Comparison of ENCODE assay signal across 33 cellular contexts in genomic region chr3:121696190-121696589, GRCh38.
"Had no signal": no experiment of that assay in that cellular context is flagged by ENCODE, and none has a peak within 500 bp of the region (broad histone marks: within the 10 kb centered on the region; RNA-seq: fewer than 3 reads in every experiment).

No MANE protein-coding gene starts in this region.

- H3K9me3 ChIP-seq: adrenal gland, body of pancreas had no signal

- ATAC-seq: activated CD4-positive, CD25-positive, alpha-beta regulatory T cell treated with anti-CD3 and anti-CD28 coated beads, Interleukin-2, amount 50 U/mL, for 24 hours; activated CD8-positive, alpha-beta T cell treated with anti-CD3 and anti-CD28 coated beads for 36 hours; activated naive CD8-positive, alpha-beta T cell treated with anti-CD3 and anti-CD28 coated beads, Interleukin-2, amount 50 U/mL, for 24 hours; activated T-cell treated with anti-CD3 and anti-CD28 coated beads, Interleukin-2, amount 50 U/mL, for 4 hours; activated T-helper 17 cell treated with anti-CD3 and anti-CD28 coated beads, Interleukin-2, amount 50 U/mL, for 72 hours; body of pancreas; esophagus mucosa; T-helper 17 cell had no signal

- DNase-seq: activated B cell treated with CpG ODN at 0.5 μM for 24 hours; activated CD4-positive, alpha-beta T cell treated with anti-CD3 and anti-CD28 coated beads for 48 hours; activated CD4-positive, alpha-beta T cell treated with anti-CD3 and anti-CD28 coated beads, Interleukin-2, amount 50 U/mL, for 1 hour; activated CD4-positive, alpha-beta T cell treated with anti-CD3 and anti-CD28 coated beads, Interleukin-2, amount 50 U/mL, for 48 hours; activated CD8-positive, alpha-beta memory T cell treated with anti-CD3 and anti-CD28 coated beads for 24 hours; activated CD8-positive, alpha-beta T cell treated with anti-CD3 and anti-CD28 coated beads for 36 hours; activated effector memory CD4-positive, alpha-beta T cell treated with Interleukin-2 at 50 U/mL for 16 hours; activated gamma-delta T cell treated with Interleukin-2 at 50 U/mL for 16 hours; activated naive CD4-positive, alpha-beta T cell treated with Interleukin-2 at 50 U/mL for 16 hours; activated naive CD8-positive, alpha-beta T cell treated with anti-CD3 and anti-CD28 coated beads for 36 hours; activated naive CD8-positive, alpha-beta T cell treated with anti-CD3 and anti-CD28 coated beads, Interleukin-2, amount 50 U/mL, for 24 hours; activated T-cell treated with anti-CD3 and anti-CD28 coated beads, Interleukin-2, amount 50 U/mL, for 4 hours; adrenal gland; amygdala; aorta; body of pancreas; caudate nucleus; dorsolateral prefrontal cortex; effector memory CD4-positive, alpha-beta T cell; endodermal cell; foreskin fibroblast; head of caudate nucleus; T-helper 17 cell; T1000; WERI-Rb-1 had no signal

- H3K27me3 ChIP-seq: adrenal gland, body of pancreas, dorsolateral prefrontal cortex had no signal

- H3K4me1 Mint-ChIP-seq: endodermal cell had no signal

- H3K4me3 Mint-ChIP-seq: activated B cell treated with CpG ODN at 0.5 μM for 24 hours; activated CD8-positive, alpha-beta T cell treated with anti-CD3 and anti-CD28 coated beads for 36 hours; activated naive CD4-positive, alpha-beta T cell treated with anti-CD3 and anti-CD28 coated beads, Interleukin-2, amount 50 U/mL, for 24 hours; activated naive CD8-positive, alpha-beta T cell treated with anti-CD3 and anti-CD28 coated beads for 36 hours; activated naive CD8-positive, alpha-beta T cell treated with anti-CD3 and anti-CD28 coated beads, Interleukin-2, amount 50 U/mL, for 24 hours; activated T-cell treated with anti-CD3 and anti-CD28 coated beads, Interleukin-2, amount 50 U/mL, for 4 hours; activated T-helper 17 cell treated with anti-CD3 and anti-CD28 coated beads, Interleukin-2, amount 50 U/mL, for 72 hours; dendritic cell treated with granulocyte-macrophage colony-stimulating factor and Interleukin-4, amounts not matched to agents 40 ng/mL and 50 ng/mL, for 4 days; endodermal cell; T-helper 17 cell; T-helper 2 cell treated with Interferon-gamma antibody and Interleukin-4, amounts not matched to agents 5 μg/mL and 100 μg/mL, for 36 hours had no signal

- H3K4me3 ChIP-seq: adrenal gland, body of pancreas, coronary artery, dorsolateral prefrontal cortex had no signal

- FAIRE-seq: frontal cortex had no signal

- H3K9me3 Mint-ChIP-seq: activated B cell treated with CpG ODN at 0.5 μM for 24 hours; activated CD8-positive, alpha-beta T cell treated with anti-CD3 and anti-CD28 coated beads for 36 hours; activated naive CD4-positive, alpha-beta T cell treated with anti-CD3 and anti-CD28 coated beads, Interleukin-2, amount 50 U/mL, for 24 hours; activated naive CD8-positive, alpha-beta T cell treated with anti-CD3 and anti-CD28 coated beads for 36 hours; activated naive CD8-positive, alpha-beta T cell treated with anti-CD3 and anti-CD28 coated beads, Interleukin-2, amount 50 U/mL, for 24 hours; activated T-cell treated with anti-CD3 and anti-CD28 coated beads, Interleukin-2, amount 50 U/mL, for 4 hours; activated T-helper 17 cell treated with anti-CD3 and anti-CD28 coated beads, Interleukin-2, amount 50 U/mL, for 72 hours; dendritic cell treated with granulocyte-macrophage colony-stimulating factor and Interleukin-4, amounts not matched to agents 40 ng/mL and 50 ng/mL, for 4 days; endodermal cell; T-helper 2 cell treated with Interferon-gamma antibody and Interleukin-4, amounts not matched to agents 5 μg/mL and 100 μg/mL, for 36 hours had no signal

- H3K27ac Mint-ChIP-seq: activated B cell treated with CpG ODN at 0.5 μM for 24 hours; activated CD8-positive, alpha-beta T cell treated with anti-CD3 and anti-CD28 coated beads for 36 hours; activated naive CD4-positive, alpha-beta T cell treated with anti-CD3 and anti-CD28 coated beads, Interleukin-2, amount 50 U/mL, for 24 hours; activated naive CD8-positive, alpha-beta T cell treated with anti-CD3 and anti-CD28 coated beads for 36 hours; activated naive CD8-positive, alpha-beta T cell treated with anti-CD3 and anti-CD28 coated beads, Interleukin-2, amount 50 U/mL, for 24 hours; activated T-helper 17 cell treated with anti-CD3 and anti-CD28 coated beads, Interleukin-2, amount 50 U/mL, for 72 hours; dendritic cell treated with granulocyte-macrophage colony-stimulating factor and Interleukin-4, amounts not matched to agents 40 ng/mL and 50 ng/mL, for 4 days; endodermal cell; T-helper 17 cell; T-helper 2 cell treated with Interferon-gamma antibody and Interleukin-4, amounts not matched to agents 5 μg/mL and 100 μg/mL, for 36 hours had no signal

- H3K27ac ChIP-seq: adrenal gland, body of pancreas, coronary artery, WERI-Rb-1 had no signal

- H3K27me3 Mint-ChIP-seq: activated B cell treated with CpG ODN at 0.5 μM for 24 hours; activated CD8-positive, alpha-beta T cell treated with anti-CD3 and anti-CD28 coated beads for 36 hours; activated naive CD4-positive, alpha-beta T cell treated with anti-CD3 and anti-CD28 coated beads, Interleukin-2, amount 50 U/mL, for 24 hours; activated naive CD8-positive, alpha-beta T cell treated with anti-CD3 and anti-CD28 coated beads for 36 hours; activated naive CD8-positive, alpha-beta T cell treated with anti-CD3 and anti-CD28 coated beads, Interleukin-2, amount 50 U/mL, for 24 hours; activated T-helper 17 cell treated with anti-CD3 and anti-CD28 coated beads, Interleukin-2, amount 50 U/mL, for 72 hours; dendritic cell treated with granulocyte-macrophage colony-stimulating factor and Interleukin-4, amounts not matched to agents 40 ng/mL and 50 ng/mL, for 4 days; T-helper 17 cell had no signal
